12 cellular contexts compared by ENCODE assay signal in the genomic region with DNA sequence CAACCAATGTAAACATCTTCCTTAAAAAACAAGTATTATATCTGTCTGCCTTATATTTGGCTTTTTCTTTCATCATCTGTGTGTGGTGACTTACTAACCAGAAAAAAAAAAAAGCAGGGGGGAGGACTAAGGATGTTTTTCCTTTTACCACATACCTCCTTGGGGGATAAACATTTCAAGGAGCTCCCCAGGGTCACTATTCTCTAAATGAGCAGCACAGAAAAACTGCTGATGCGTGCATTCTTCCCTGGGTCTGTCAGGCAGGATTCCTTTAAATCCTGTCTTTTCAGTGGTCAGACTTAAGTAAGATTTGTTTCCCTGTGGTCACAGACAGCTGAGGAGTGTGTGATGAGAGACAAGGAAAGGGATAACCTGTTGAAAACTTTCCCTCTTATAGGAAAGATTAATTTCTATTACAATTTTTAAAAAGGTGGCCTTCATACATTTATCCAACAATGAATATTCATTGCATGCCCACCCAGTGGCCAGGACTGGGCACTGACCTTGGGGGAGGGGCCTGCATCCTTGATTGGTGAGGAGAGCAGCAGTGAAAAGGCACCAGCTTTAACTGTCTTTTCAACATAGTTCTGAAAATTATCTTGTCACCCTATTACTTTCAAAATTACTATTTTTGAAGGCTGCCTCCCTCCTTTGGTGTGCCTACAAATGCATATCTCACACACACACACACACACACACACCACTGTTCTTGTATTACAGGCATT.
DNase-seq lines count a peak whose midpoint lies in the region; ATAC-seq and TF ChIP-seq lines count a peak whose summit lies in the region.
"Had no signal": no experiment of that assay in that cellular context is flagged by ENCODE, and none has a peak within 500 bp of the region (broad histone marks: within the 10 kb centered on the region; RNA-seq: fewer than 3 reads in every experiment).

No MANE protein-coding gene starts in this region.

- H3K27me3 ChIP-seq in iPS-20b (ENCODE audit: insufficient read depth, low read length), result no peaks in the 10 kb centered on the region
- H3K27me3 ChIP-seq: cardiac muscle cell had no signal

- no peaks in the 10 kb centered on the region for H3K36me3 ChIP-seq in iPS-20b (ENCODE audit: insufficient read depth, low read depth, low read length)
- H3K36me3 ChIP-seq: cardiac muscle cell had no signal

- peak; percentile 10 for TF ChIP-seq CTCF in astrocyte of the cerebellum (IDR thresholded peaks at IDR 0.05; ENCODE audit: low read depth, low read length, missing control alignments)

- peaks cover 3% of the 10 kb centered on the region for H3K9me3 Mint-ChIP-seq in activated naive CD8-positive, alpha-beta T cell treated with anti-CD3 and anti-CD28 coated beads, Interleukin-2, amount 10 ng/mL, durations not matched to agents 7 days and 5 days
- no peaks in the 10 kb centered on the region for H3K9me3 Mint-ChIP-seq in activated naive CD8-positive, alpha-beta T cell treated with anti-CD3 and anti-CD28 coated beads for 36 hours
- no peaks in the 10 kb centered on the region for H3K9me3 Mint-ChIP-seq in stimulated activated memory B cell treated with anti-CD40 and anti-IgM and Interleukin-4, amounts not matched to agents 10 μg/mL and 1 μg/mL and 100 μg/mL, for 72 hours

- no peak for DNase-seq in activated naive CD8-positive, alpha-beta T cell treated with anti-CD3 and anti-CD28 coated beads, Interleukin-2, amount 10 ng/mL, durations not matched to agents 7 days and 5 days
- DNase-seq in activated naive CD8-positive, alpha-beta T cell treated with anti-CD3 and anti-CD28 coated beads for 36 hours, result no peak
- DNase-seq in astrocyte of the cerebellum (ENCODE audit: low read depth) (peak; percentile 94), NCI-H510A treated with DMSO at 0.1 percent for 48 hours (lab: John Stamatoyannopoulos, UW) (no peak), head of caudate nucleus (no peak), amygdala (lab: John Stamatoyannopoulos, UW) (no peak)
- DNase-seq: ACHN; activated CD8-positive, alpha-beta memory T cell treated with anti-CD3 and anti-CD28 coated beads for 24 hours; NCI-H446 had no signal

- H3K4me1 ChIP-seq in iPS-20b (ENCODE audit: insufficient read depth, low read length), result peaks cover 49% of the 10 kb centered on the region

- H3K4me3 ChIP-seq in astrocyte of the cerebellum (ENCODE audit: low read depth, low read length), result no peak overlapping the region
- H3K4me3 ChIP-seq in iPS-20b (ENCODE audit: low read length), result peak overlapping the region; percentile 37; the same call in 1 of the 2 replicates
- H3K4me3 ChIP-seq: cardiac muscle cell had no signal

- peak overlapping the region; percentile 30; the same call in 1 of the 2 replicates for H3K9ac ChIP-seq in iPS-20b (ENCODE audit: low read depth, low read length)

- no peak for ATAC-seq in activated naive CD8-positive, alpha-beta T cell treated with anti-CD3 and anti-CD28 coated beads, Interleukin-2, amount 10 ng/mL, durations not matched to agents 7 days and 5 days (ENCODE audit: low read depth)
- ATAC-seq in stimulated activated memory B cell treated with anti-CD40 and anti-IgM and Interleukin-4, amounts not matched to agents 10 μg/mL and 1 μg/mL and 100 μg/mL, for 72 hours, result no peak

- peaks cover 40% of the 10 kb centered on the region for H3K36me3 Mint-ChIP-seq in activated naive CD8-positive, alpha-beta T cell treated with anti-CD3 and anti-CD28 coated beads, Interleukin-2, amount 10 ng/mL, durations not matched to agents 7 days and 5 days
- peaks cover 14% of the 10 kb centered on the region for H3K36me3 Mint-ChIP-seq in activated naive CD8-positive, alpha-beta T cell treated with anti-CD3 and anti-CD28 coated beads for 36 hours
- peaks cover 31% of the 10 kb centered on the region for H3K36me3 Mint-ChIP-seq in stimulated activated memory B cell treated with anti-CD40 and anti-IgM and Interleukin-4, amounts not matched to agents 10 μg/mL and 1 μg/mL and 100 μg/mL, for 72 hours

- peaks cover 49% of the 10 kb centered on the region for H3K4me1 Mint-ChIP-seq in activated naive CD8-positive, alpha-beta T cell treated with anti-CD3 and anti-CD28 coated beads, Interleukin-2, amount 10 ng/mL, durations not matched to agents 7 days and 5 days
- H3K4me1 Mint-ChIP-seq in activated naive CD8-positive, alpha-beta T cell treated with anti-CD3 and anti-CD28 coated beads for 36 hours, result peaks cover 58% of the 10 kb centered on the region
- peaks cover 30% of the 10 kb centered on the region for H3K4me1 Mint-ChIP-seq in stimulated activated memory B cell treated with anti-CD40 and anti-IgM and Interleukin-4, amounts not matched to agents 10 μg/mL and 1 μg/mL and 100 μg/mL, for 72 hours

- H3K27ac ChIP-seq in iPS-20b (ENCODE audit: low read length), result no peak overlapping the region
- H3K27ac ChIP-seq: cardiac muscle cell had no signal

- POLR2A ChIA-PET in activated naive CD8-positive, alpha-beta T cell treated with anti-CD3 and anti-CD28 coated beads, Interleukin-2, amount 10 ng/mL, durations not matched to agents 7 days and 5 days (lab: Charles Lee), result interaction anchor here (1.1 to 2.7 kb wide), 3 partner anchors 8 to 123 kb away, joined by 3 to 16 read pairs (median 6); partner anchors contain the start of gene TLE4

- in situ Hi-C loops in astrocyte of the cerebellum (cut with HindIII; ENCODE audit: low sequenced_read_pairs), result no loop called here

- H3K4me3 Mint-ChIP-seq in activated naive CD8-positive, alpha-beta T cell treated with anti-CD3 and anti-CD28 coated beads, Interleukin-2, amount 10 ng/mL, durations not matched to agents 7 days and 5 days, result no peak overlapping the region
- H3K4me3 Mint-ChIP-seq in activated naive CD8-positive, alpha-beta T cell treated with anti-CD3 and anti-CD28 coated beads for 36 hours, result no peak overlapping the region
- no peak overlapping the region for H3K4me3 Mint-ChIP-seq in stimulated activated memory B cell treated with anti-CD40 and anti-IgM and Interleukin-4, amounts not matched to agents 10 μg/mL and 1 μg/mL and 100 μg/mL, for 72 hours

- H3K27me3 Mint-ChIP-seq in activated naive CD8-positive, alpha-beta T cell treated with anti-CD3 and anti-CD28 coated beads, Interleukin-2, amount 10 ng/mL, durations not matched to agents 7 days and 5 days, result peaks cover 2% of the 10 kb centered on the region
- H3K27me3 Mint-ChIP-seq in activated naive CD8-positive, alpha-beta T cell treated with anti-CD3 and anti-CD28 coated beads for 36 hours, result no peaks in the 10 kb centered on the region
- H3K27me3 Mint-ChIP-seq in stimulated activated memory B cell treated with anti-CD40 and anti-IgM and Interleukin-4, amounts not matched to agents 10 μg/mL and 1 μg/mL and 100 μg/mL, for 72 hours, result no peaks in the 10 kb centered on the region

- no peaks in the 10 kb centered on the region for H3K9me3 ChIP-seq in iPS-20b (ENCODE audit: insufficient read depth, low read depth, low read length)

- intact Hi-C loops in head of caudate nucleus (cut with DNase I), result no loop called here

- peak overlapping the region; percentile 17 for H3K27ac Mint-ChIP-seq in activated naive CD8-positive, alpha-beta T cell treated with anti-CD3 and anti-CD28 coated beads, Interleukin-2, amount 10 ng/mL, durations not matched to agents 7 days and 5 days
- no peak overlapping the region for H3K27ac Mint-ChIP-seq in activated naive CD8-positive, alpha-beta T cell treated with anti-CD3 and anti-CD28 coated beads for 36 hours
- peak overlapping the region; percentile 25 for H3K27ac Mint-ChIP-seq in stimulated activated memory B cell treated with anti-CD40 and anti-IgM and Interleukin-4, amounts not matched to agents 10 μg/mL and 1 μg/mL and 100 μg/mL, for 72 hours
